Comparison of ENCODE assay signal across 22 cellular contexts in genomic region chr5:119445544-119445943, GRCh38.
"Had no signal": no experiment of that assay in that cellular context is flagged by ENCODE, and none has a peak within 500 bp of the region (broad histone marks: within the 10 kb centered on the region; RNA-seq: fewer than 3 reads in every experiment).

No MANE protein-coding gene starts in this region.

- DNase-seq: cerebellar nuclear complex; erythroblast; foreskin melanocyte; head of caudate nucleus; kidney; left colon; left ventricle myocardium superior; posterior cingulate gyrus; stimulated activated CD4-positive, alpha-beta T cell treated with anti-CD3 and anti-CD28 coated beads, Interleukin-2, amount 100 ng/mL, for 24 hours; stimulated activated CD4-positive, alpha-beta T cell treated with anti-CD3 and anti-CD28 coated beads, Interleukin-4, amount 100 ng/mL, for 4 hours; stimulated activated naive B cell treated with anti-CD40 and anti-IgM and Interleukin-4, amounts not matched to agents 10 μg/mL and 1 μg/mL and 100 μg/mL, for 72 hours; stimulated activated naive CD8-positive, alpha-beta T cell treated with anti-CD3 and anti-CD28 coated beads, Interleukin-15, amount 100 ng/mL, for 72 hours; testis; upper lobe of right lung had no signal

- H3K4me1 ChIP-seq: testis, tibial nerve, upper lobe of right lung, vagina had no signal

- FAIRE-seq: colon, endothelial cell of umbilical vein, kidney had no signal

- H3K4me2 ChIP-seq: hepatocyte had no signal

- H3K4me1 Mint-ChIP-seq: stimulated activated naive CD8-positive, alpha-beta T cell treated with anti-CD3 and anti-CD28 coated beads, Interleukin-15, amount 100 ng/mL, for 72 hours had no signal

- H3K79me2 ChIP-seq: hepatocyte had no signal

- ATAC-seq: left colon; left ventricle myocardium superior; natural killer cell treated with Interleukin-12 subunit alpha and Interleukin-12 subunit beta and Interleukin-15 and Interleukin-18, amount 100 ng/mL, for 72 hours; sciatic nerve; stimulated activated naive B cell treated with anti-CD40 and anti-IgM and Interleukin-4, amounts not matched to agents 10 μg/mL and 1 μg/mL and 100 μg/mL, for 72 hours; stimulated activated naive CD8-positive, alpha-beta T cell treated with anti-CD3 and anti-CD28 coated beads, Interleukin-15, amount 100 ng/mL, for 72 hours; upper lobe of right lung had no signal

- H2AFZ ChIP-seq: hepatocyte had no signal

- H3K27me3 ChIP-seq: hepatocyte, testis, tibial nerve, upper lobe of right lung, vagina had no signal

- H3K27ac Mint-ChIP-seq: dendritic cell treated with granulocyte-macrophage colony-stimulating factor and Interleukin-4, amounts not matched to agents 40 ng/mL and 50 ng/mL, for 4 days; natural killer cell treated with Interleukin-12 subunit alpha and Interleukin-12 subunit beta and Interleukin-15 and Interleukin-18, amount 100 ng/mL, for 72 hours; stimulated activated naive B cell treated with anti-CD40 and anti-IgM and Interleukin-4, amounts not matched to agents 10 μg/mL and 1 μg/mL and 100 μg/mL, for 72 hours; stimulated activated naive CD8-positive, alpha-beta T cell treated with anti-CD3 and anti-CD28 coated beads, Interleukin-15, amount 100 ng/mL, for 72 hours had no signal

- H3K9me3 ChIP-seq: testis, upper lobe of right lung, vagina had no signal

- H3K27ac ChIP-seq: hepatocyte, testis, tibial nerve, upper lobe of right lung, vagina had no signal

- H3K36me3 ChIP-seq: tibial nerve, upper lobe of right lung, vagina had no signal

- H3K9me3 Mint-ChIP-seq: natural killer cell treated with Interleukin-12 subunit alpha and Interleukin-12 subunit beta and Interleukin-15 and Interleukin-18, amount 100 ng/mL, for 72 hours; stimulated activated naive CD8-positive, alpha-beta T cell treated with anti-CD3 and anti-CD28 coated beads, Interleukin-15, amount 100 ng/mL, for 72 hours had no signal

- H3K4me3 Mint-ChIP-seq: dendritic cell treated with granulocyte-macrophage colony-stimulating factor and Interleukin-4, amounts not matched to agents 40 ng/mL and 50 ng/mL, for 4 days; natural killer cell treated with Interleukin-12 subunit alpha and Interleukin-12 subunit beta and Interleukin-15 and Interleukin-18, amount 100 ng/mL, for 72 hours; stimulated activated naive B cell treated with anti-CD40 and anti-IgM and Interleukin-4, amounts not matched to agents 10 μg/mL and 1 μg/mL and 100 μg/mL, for 72 hours; stimulated activated naive CD8-positive, alpha-beta T cell treated with anti-CD3 and anti-CD28 coated beads, Interleukin-15, amount 100 ng/mL, for 72 hours had no signal

- H3K4me3 ChIP-seq: hepatocyte, testis, tibial nerve, upper lobe of right lung, vagina had no signal

- H3K27me3 Mint-ChIP-seq: stimulated activated naive B cell treated with anti-CD40 and anti-IgM and Interleukin-4, amounts not matched to agents 10 μg/mL and 1 μg/mL and 100 μg/mL, for 72 hours had no signal
